Comparison of ENCODE assay signal across 12 cellular contexts in the genomic region with DNA sequence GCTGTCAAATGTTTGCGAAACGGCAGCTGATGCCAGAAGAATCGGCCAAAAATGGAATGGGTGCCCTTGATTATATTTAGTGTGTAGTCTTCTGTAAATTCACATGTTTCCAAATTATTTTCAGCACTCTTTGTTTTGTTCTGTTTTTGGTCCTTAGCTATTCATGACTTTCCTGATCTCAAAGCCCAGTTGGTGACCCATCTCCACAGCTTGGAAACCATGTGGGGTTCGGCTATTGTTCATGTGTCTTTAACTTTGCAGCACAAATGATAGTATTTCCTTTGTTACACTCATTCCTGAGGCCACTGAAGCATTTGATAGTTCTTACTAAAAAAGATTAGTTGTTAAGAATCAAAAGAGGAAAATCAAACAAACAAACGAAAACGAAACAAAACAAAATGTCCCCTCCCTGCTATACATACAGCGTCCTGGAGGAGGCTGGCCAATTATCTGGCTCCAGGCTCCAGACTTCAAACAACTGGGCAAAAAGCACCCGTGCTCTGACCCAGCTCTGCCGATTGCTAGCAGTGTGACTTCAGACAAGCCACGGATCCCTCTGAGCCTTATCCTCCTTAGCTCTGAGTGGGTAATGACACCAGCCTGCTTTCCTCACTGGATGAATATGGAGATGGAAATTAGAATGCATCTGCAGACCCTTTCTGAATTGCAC.
DNase-seq lines count a peak whose midpoint lies in the region; ATAC-seq and TF ChIP-seq lines count a peak whose summit lies in the region.
"Had no signal": no experiment of that assay in that cellular context is flagged by ENCODE, and none has a peak within 500 bp of the region (broad histone marks: within the 10 kb centered on the region; RNA-seq: fewer than 3 reads in every experiment).

No MANE protein-coding gene starts in this region.

- TF ChIP-seq CTCF in BE2C (IDR thresholded peaks at IDR 0.05; ENCODE audit: low read depth, low read length) (peak; percentile 36; the same call in 1 of the 2 replicates), lung (IDR thresholded peaks at IDR 0.05; ENCODE audit: control extremely low read depth, extremely low read depth) (no peak)

- H3K4me3 ChIP-seq in BE2C (ENCODE audit: low read depth, low read length), result peak overlapping the region; percentile 81
- peak overlapping the region; percentile 74 for H3K4me3 ChIP-seq in adipocyte (ENCODE audit: low read length)
- H3K4me3 ChIP-seq in lung, result no peak overlapping the region

- no peak overlapping the region for H3K27ac ChIP-seq in lung (ENCODE audit: low read depth in 1 of 2, low read length in 1 of 2)
- H3K27ac ChIP-seq: epithelial cell of prostate had no signal

- H3K27me3 ChIP-seq in BE2C (no peaks in the 10 kb centered on the region), adipocyte (replicated peaks; ENCODE audit: control insufficient read depth, insufficient read depth, low read length) (no peaks in the 10 kb centered on the region), lung (ENCODE audit: control insufficient read depth, insufficient read depth) (no peaks in the 10 kb centered on the region)

- DNase-seq in BE2C, result peak; percentile 65
- peak; percentile 4 for DNase-seq in LHCN-M2 (ENCODE audit: low read depth)
- peak; percentile 28 for DNase-seq in adipocyte (ENCODE audit: low read depth)
- DNase-seq in lung (ENCODE audit: low spot score), result no peak
- no peak for DNase-seq in activated naive CD4-positive, alpha-beta T cell treated with anti-CD3 and anti-CD28 coated beads, Interleukin-2, amount 50 U/mL, for 16 hours
- DNase-seq: DND-41, NCI-H1694 treated with DMSO at 0.1 percent for 48 hours had no signal

- H3K9me3 ChIP-seq in BE2C (no peaks in the 10 kb centered on the region), adipocyte (ENCODE audit: control insufficient read depth, low read length) (peaks cover 4% of the 10 kb centered on the region), lung (ENCODE audit: control insufficient read depth in 2 of 2, insufficient read depth in 1 of 2, low read length in 1 of 2) (peaks cover 0 to 6% of the 10 kb centered on the region in 2 donors)

- H3K9ac ChIP-seq in adipocyte (ENCODE audit: low read length), result no peak overlapping the region

- H3K4me1 ChIP-seq in BE2C (no peaks in the 10 kb centered on the region; the same call in 1 of the 2 replicates), adipocyte (ENCODE audit: control insufficient read depth, insufficient read depth, low read length) (no peaks in the 10 kb centered on the region), lung (ENCODE audit: control insufficient read depth in 2 of 2, insufficient read depth in 2 of 2, low read length in 2 of 2) (no peaks in the 10 kb centered on the region)

- H3K36me3 ChIP-seq in BE2C (no peaks in the 10 kb centered on the region), adipocyte (ENCODE audit: control insufficient read depth, insufficient read depth, low read length, severe bottlenecking) (no peaks in the 10 kb centered on the region), lung (ENCODE audit: control insufficient read depth in 2 of 2, insufficient read depth in 2 of 2, low read length in 2 of 2) (no peaks in the 10 kb centered on the region)

- peak; percentile 19 for ATAC-seq in lung (ENCODE audit: insufficient read depth, low FRiP score)
- ATAC-seq in HG03280 (IDR thresholded peaks at IDR 0.05; ENCODE audit: unreplicated experiment), result no peak
- no peak for ATAC-seq in HG03139 (IDR thresholded peaks at IDR 0.05; ENCODE audit: unreplicated experiment)
- no peak for ATAC-seq in GM18498 (IDR thresholded peaks at IDR 0.05; ENCODE audit: unreplicated experiment)
- ATAC-seq: activated naive CD4-positive, alpha-beta T cell treated with anti-CD3 and anti-CD28 coated beads, Interleukin-2, amount 50 U/mL, for 72 hours had no signal

- WGBS in lung, 2 donors, result 64 to 70% methylated on average over 10 of the region's 10 CpGs

Comparison
In these comparisons a context has a peak if more than half of its experiments do, and no peak if none do; other contexts are left out.
1. DNase-seq: peak in BE2C (single experiment), LHCN-M2 (single experiment) and adipocyte (single experiment); none in lung (single experiment) and activated naive CD4-positive, alpha-beta T cell treated with anti-CD3 and anti-CD28 coated beads, Interleukin-2, amount 50 U/mL, for 16 hours (single experiment).